Comparison of ENCODE assay signal across 18 cellular contexts in the genomic region with DNA sequence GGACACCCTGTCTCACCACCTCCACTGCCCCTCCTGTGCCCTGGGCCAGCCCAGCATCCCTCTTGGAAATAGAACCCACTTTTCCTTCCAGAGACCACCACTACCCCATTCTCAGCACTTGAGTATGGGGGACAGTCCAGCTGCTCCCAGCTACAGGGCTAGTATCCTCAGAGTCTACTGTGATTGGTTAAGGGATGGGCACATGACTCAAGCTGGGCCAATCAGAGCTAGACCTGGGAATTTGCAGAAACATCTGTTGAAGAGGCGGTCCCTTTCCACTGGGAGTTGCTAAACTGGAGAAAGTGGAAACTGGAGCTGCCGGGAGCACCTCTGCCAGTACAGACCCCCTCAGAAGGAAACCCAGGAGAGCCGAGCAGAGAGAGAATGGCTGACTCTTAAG.
A peak's percentile ranks its signal among the peaks of the same experiment; 100 is the strongest.
DNase-seq lines count a peak whose midpoint lies in the region; ATAC-seq, FAIRE-seq and TF ChIP-seq lines count a peak whose summit lies in the region.
"Had no signal": no experiment of that assay in that cellular context is flagged by ENCODE, and none has a peak within 500 bp of the region (broad histone marks: within the 10 kb centered on the region; RNA-seq: fewer than 3 reads in every experiment).

No MANE protein-coding gene starts in this region.

- ATAC-seq in SK-N-SH treated with all-trans-retinoic acid at 6 μM for 48 hours, result no peak

- no peak overlapping the region for H3K14ac ChIP-seq in H1 (ENCODE audit: insufficient read length)

- no peak overlapping the region for H3K4me3 ChIP-seq in SK-N-SH (ENCODE audit: low read depth in 2 of 2, low read length in 1 of 2)
- no peak overlapping the region for H3K4me3 ChIP-seq in Karpas-422 (ENCODE audit: low read length)
- no peak overlapping the region for H3K4me3 ChIP-seq in H1 (ENCODE audit: extremely low read depth in 1 of 4, insufficient read depth in 2 of 4, low read depth in 3 of 4, low read length in 4 of 4)
- no peak overlapping the region for H3K4me3 ChIP-seq in spleen
- H3K4me3 ChIP-seq: BLaER1 had no signal

- H3K4me2 ChIP-seq in SK-N-SH (no peak overlapping the region), Karpas-422 (ENCODE audit: low read depth, low read length, poor library complexity, severe bottlenecking) (no peak overlapping the region), H1 (ENCODE audit: insufficient read depth in 1 of 2, low read depth in 2 of 2, low read length in 2 of 2) (no peak overlapping the region)
- H3K4me2 ChIP-seq: BLaER1 had no signal

- no peak overlapping the region for H4K91ac ChIP-seq in H1 (replicated peaks; ENCODE audit: insufficient read length, low read length)

- no peak overlapping the region for H4K8ac ChIP-seq in H1 (ENCODE audit: extremely low read depth, insufficient read depth, low read length)

- CTCF ChIA-PET in SK-N-SH (lab: Yijun Ruan, JAX) (interaction anchor here (1.0 to 2.6 kb wide), 6 partner anchors 9 to 164 kb away, joined by 3 to 7 read pairs (median 5); no protein-coding TSS in a partner anchor), H1 (lab: Charles Lee; ENCODE audit: partially characterized antibody) (interaction anchor here (0.8 to 4.6 kb wide), 4 partner anchors 11 to 66 kb away, joined by 3 to 28 read pairs (median 4); no protein-coding TSS in a partner anchor)

- no peak overlapping the region for H3K18ac ChIP-seq in H1 (ENCODE audit: extremely low read depth, low read length)

- DNase-seq in SK-N-SH, result peak; percentile 48
- peak; percentile 45 for DNase-seq in Karpas-422
- DNase-seq in H1 (ENCODE audit: low read depth in 1 of 2, low spot score in 2 of 2), result no peak
- DNase-seq in spleen, result peak; percentile 44
- no peak for DNase-seq in activated naive CD4-positive, alpha-beta T cell (lab: John Stamatoyannopoulos, UW)
- no peak for DNase-seq in HFFc6
- DNase-seq in stimulated activated naive CD4-positive, alpha-beta T cell (lab: John Stamatoyannopoulos, UW), result no peak
- DNase-seq: CD4-positive, alpha-beta memory T cell; KG1; NCI-H1436; NCI-H2029; NCI-H446; Right ventricle myocardium superior; T-helper 1 cell had no signal

- H3K9me2 ChIP-seq in SK-N-SH, result no peaks in the 10 kb centered on the region
- H3K9me2 ChIP-seq in Karpas-422 (replicated peaks; ENCODE audit: insufficient read depth, low read length), result no peaks in the 10 kb centered on the region

- TF ChIP-seq EP300 in SK-N-SH (IDR thresholded peaks at IDR 0.05; ENCODE audit: borderline replicate concordance in 1 of 2, low read depth in 1 of 2, low read length in 1 of 2), result no peak
- no peak for TF ChIP-seq EP300 in H1 (IDR thresholded peaks at IDR 0.05; ENCODE audit: borderline replicate concordance in 1 of 2, low read depth in 2 of 2, low read length in 2 of 2)

- H3K23me2 ChIP-seq in H1 (ENCODE audit: low read depth, low read length), result no peaks in the 10 kb centered on the region

- no peaks in the 10 kb centered on the region for H3F3A ChIP-seq in SK-N-SH (replicated peaks; ENCODE audit: insufficient read depth)

- H3K9me3 ChIP-seq in SK-N-SH (no peaks in the 10 kb centered on the region), Karpas-422 (ENCODE audit: low read length) (no peaks in the 10 kb centered on the region), H1 (ENCODE audit: insufficient read depth in 2 of 2, low read depth in 1 of 2, low read length in 1 of 2) (no peaks in the 10 kb centered on the region), spleen (no peaks in the 10 kb centered on the region)
- H3K9me3 ChIP-seq: BLaER1 had no signal

- no peaks in the 10 kb centered on the region for H3K36me3 Mint-ChIP-seq in HFFc6 (ENCODE audit: low read depth)
- H3K36me3 Mint-ChIP-seq: CD4-positive, alpha-beta memory T cell had no signal

- H3K27me3 ChIP-seq in SK-N-SH (ENCODE audit: insufficient read depth), result no peaks in the 10 kb centered on the region
- no peaks in the 10 kb centered on the region for H3K27me3 ChIP-seq in Karpas-422 (ENCODE audit: low read length)
- no peaks in the 10 kb centered on the region for H3K27me3 ChIP-seq in H1 (replicated peaks in 1 of 4; ENCODE audit: control insufficient read depth in 3 of 4, extremely low read depth in 1 of 4, insufficient read depth in 3 of 4, low read length in 3 of 4)
- H3K27me3 ChIP-seq in spleen (replicated peaks in 1 of 7), result peaks cover 0 to 30% (median 0%) of the 10 kb centered on the region in 7 donors
- H3K27me3 ChIP-seq: BLaER1 had no signal

- peaks cover 46% of the 10 kb centered on the region for H3K27me3 Mint-ChIP-seq in HFFc6 (ENCODE audit: insufficient read depth)

- intact Hi-C loops in spleen (cut with DNase I; ENCODE audit: low total_unique reads), result no loop called here

- H3K4ac ChIP-seq in H1 (replicated peaks; ENCODE audit: insufficient read length, low read depth, low read length), result no peak overlapping the region

- H2BK5ac ChIP-seq in H1 (ENCODE audit: low read depth, low read length), result no peak overlapping the region

- H2BK120ac ChIP-seq in H1 (replicated peaks; ENCODE audit: low read depth, low read length), result no peak overlapping the region

- H3K27ac Mint-ChIP-seq in HFFc6, result no peak overlapping the region
- H3K27ac Mint-ChIP-seq: CD4-positive, alpha-beta memory T cell had no signal

- H3K79me2 ChIP-seq in SK-N-SH (ENCODE audit: insufficient read depth) (no peaks in the 10 kb centered on the region), Karpas-422 (ENCODE audit: low read length) (no peaks in the 10 kb centered on the region), H1 (ENCODE audit: control insufficient read depth in 1 of 2, insufficient read depth in 2 of 2, low read length in 2 of 2) (no peaks in the 10 kb centered on the region)

- no peak overlapping the region for H3K4me3 Mint-ChIP-seq in HFFc6
- H3K4me3 Mint-ChIP-seq: CD4-positive, alpha-beta memory T cell had no signal

- H3K27ac ChIP-seq in SK-N-SH (ENCODE audit: low read depth in 2 of 2, low read length in 1 of 2), result peak overlapping the region in 1 of 2 experiments; percentile 51; a peak in 2 of 4 replicates
- no peak overlapping the region for H3K27ac ChIP-seq in Karpas-422 (ENCODE audit: low read length)
- no peak overlapping the region for H3K27ac ChIP-seq in H1 (ENCODE audit: low read depth, low read length)
- no peak overlapping the region for H3K27ac ChIP-seq in spleen
- H3K27ac ChIP-seq: BLaER1 had no signal

- TF ChIP-seq POLR2A in H1 (IDR thresholded peaks at IDR 0.05; ENCODE audit: control extremely low read depth in 1 of 2, low read depth in 2 of 2, low read length in 2 of 2) (no peak), spleen (IDR thresholded peaks at IDR 0.05) (no peak)

- H2BK12ac ChIP-seq in H1 (ENCODE audit: low read depth, low read length), result no peak overlapping the region

- H3K9me3 Mint-ChIP-seq in HFFc6, result no peaks in the 10 kb centered on the region

- H3K4me1 ChIP-seq in SK-N-SH (ENCODE audit: control insufficient read depth in 1 of 2, insufficient read depth in 2 of 2, low read depth in 1 of 2, low read length in 1 of 2) (peaks cover 0 to 15% of the 10 kb centered on the region in 2 experiments; a peak in 1 of 4 replicates), Karpas-422 (ENCODE audit: low read length) (no peaks in the 10 kb centered on the region), H1 (replicated peaks in 1 of 4; ENCODE audit: control insufficient read depth in 3 of 4, insufficient read depth in 4 of 4, low read length in 3 of 4) (no peaks in the 10 kb centered on the region), spleen (no peaks in the 10 kb centered on the region)

- no peak overlapping the region for H2AFZ ChIP-seq in SK-N-SH (ENCODE audit: low read depth)
- no peak overlapping the region for H2AFZ ChIP-seq in Karpas-422 (ENCODE audit: low read length)
- no peak overlapping the region for H2AFZ ChIP-seq in H1 (ENCODE audit: low read length)

- H2AK5ac ChIP-seq in H1 (ENCODE audit: low read depth, low read length), result no peak overlapping the region

- no peak for TF ChIP-seq RAD21 in SK-N-SH (IDR thresholded peaks at IDR 0.05; ENCODE audit: low read length)
- no peak for TF ChIP-seq RAD21 in H1 (IDR thresholded peaks at IDR 0.05 in 1 of 2, conservative IDR thresholded peaks at IDR 0.05 in 1 of 2; ENCODE audit: low read depth in 2 of 2, low read length in 2 of 2)

- H2BK15ac ChIP-seq in H1 (ENCODE audit: low read length), result no peak overlapping the region

- no peaks in the 10 kb centered on the region for H3K79me1 ChIP-seq in H1 (ENCODE audit: low read depth, low read length)

- H3K9ac ChIP-seq in SK-N-SH, result no peak overlapping the region
- H3K9ac ChIP-seq in Karpas-422 (ENCODE audit: low read length), result no peak overlapping the region
- H3K9ac ChIP-seq in H1 (replicated peaks in 1 of 4; ENCODE audit: extremely low read depth in 1 of 4, low read depth in 3 of 4, low read length in 3 of 4), result no peak overlapping the region
- H3K9ac ChIP-seq: BLaER1 had no signal

- FAIRE-seq in H1 (lab: Jason Lieb, UNC), result no peak
- FAIRE-seq: H54, RCC 7860 had no signal

- no peak overlapping the region for H4K5ac ChIP-seq in H1 (ENCODE audit: insufficient read length, low read depth, low read length)

- H3K36me3 ChIP-seq in SK-N-SH (replicated peaks in 1 of 2; ENCODE audit: control insufficient read depth in 1 of 2, insufficient read depth in 2 of 2, low read length in 1 of 2) (no peaks in the 10 kb centered on the region), Karpas-422 (ENCODE audit: insufficient read depth, low read length) (no peaks in the 10 kb centered on the region), H1 (ENCODE audit: control insufficient read depth in 2 of 4, insufficient read depth in 4 of 4, low read length in 3 of 4) (no peaks in the 10 kb centered on the region), spleen (no peaks in the 10 kb centered on the region)
- H3K36me3 ChIP-seq: BLaER1 had no signal

- H3K4me1 Mint-ChIP-seq in HFFc6 (ENCODE audit: low read depth), result no peaks in the 10 kb centered on the region
- H3K4me1 Mint-ChIP-seq: CD4-positive, alpha-beta memory T cell had no signal

- H2BK20ac ChIP-seq in H1 (ENCODE audit: low read length), result no peak overlapping the region

- POLR2A ChIA-PET in SK-N-SH (lab: Yijun Ruan, JAX), result no interaction called here
- POLR2A ChIA-PET in H1 (lab: Charles Lee; ENCODE audit: partially characterized antibody), result no interaction called here

- 52% methylated on average over 3 of the region's 3 CpGs for WGBS in SK-N-SH (ENCODE audit: low lambda C conversion rate)
- 92% methylated on average over 3 of the region's 3 CpGs; no CpG with 5 or more reads in 1 of the 2 experiments for WGBS in H1 (ENCODE audit: extremely low coverage in 1 of 2, insufficient coverage in 1 of 2, insufficient read length in 1 of 2, insufficient replicate concordance in 2 of 2, low coverage in 1 of 2, low lambda C conversion rate in 2 of 2, missing lambda C conversion rate in 1 of 2), 2 experiments
- 80 to 90% (median 87%) methylated on average over 3 of the region's 3 CpGs for WGBS in spleen, 5 donors

- H3K23ac ChIP-seq in H1 (ENCODE audit: insufficient read length), result no peak overlapping the region

- TF ChIP-seq CTCF in SK-N-SH (IDR thresholded peaks at IDR 0.05), result no peak
- no peak for TF ChIP-seq CTCF in H1 (IDR thresholded peaks at IDR 0.05; ENCODE audit: control extremely low read depth in 1 of 3, insufficient read depth in 1 of 3, low read depth in 1 of 3, low read length in 3 of 3)
- TF ChIP-seq CTCF in spleen (IDR thresholded peaks at IDR 0.05 in 8 of 11, conservative IDR thresholded peaks at IDR 0.05 in 3 of 11), result no peak
- TF ChIP-seq CTCF in HFFc6 (IDR thresholded peaks at IDR 0.05), result no peak

- H3K56ac ChIP-seq in H1 (replicated peaks; ENCODE audit: insufficient read length, low read depth, low read length), result no peak overlapping the region

- H4K20me1 ChIP-seq in SK-N-SH (ENCODE audit: insufficient read depth) (no peaks in the 10 kb centered on the region), Karpas-422 (ENCODE audit: insufficient read depth, low read depth, low read length) (no peaks in the 10 kb centered on the region), H1 (replicated peaks in 1 of 2; ENCODE audit: control insufficient read depth in 1 of 2, insufficient read depth in 2 of 2, low read length in 2 of 2) (no peaks in the 10 kb centered on the region)
- H4K20me1 ChIP-seq: BLaER1 had no signal

Comparison
In these comparisons a context has a peak if more than half of its experiments do, and no peak if none do; other contexts are left out.
1. DNase-seq: peak in SK-N-SH (single experiment), Karpas-422 (single experiment) and spleen (single experiment); none in H1 (0 of 2), activated naive CD4-positive, alpha-beta T cell (0 of 4), HFFc6 (single experiment) and stimulated activated naive CD4-positive, alpha-beta T cell (0 of 6).